In the genomic region with DNA sequence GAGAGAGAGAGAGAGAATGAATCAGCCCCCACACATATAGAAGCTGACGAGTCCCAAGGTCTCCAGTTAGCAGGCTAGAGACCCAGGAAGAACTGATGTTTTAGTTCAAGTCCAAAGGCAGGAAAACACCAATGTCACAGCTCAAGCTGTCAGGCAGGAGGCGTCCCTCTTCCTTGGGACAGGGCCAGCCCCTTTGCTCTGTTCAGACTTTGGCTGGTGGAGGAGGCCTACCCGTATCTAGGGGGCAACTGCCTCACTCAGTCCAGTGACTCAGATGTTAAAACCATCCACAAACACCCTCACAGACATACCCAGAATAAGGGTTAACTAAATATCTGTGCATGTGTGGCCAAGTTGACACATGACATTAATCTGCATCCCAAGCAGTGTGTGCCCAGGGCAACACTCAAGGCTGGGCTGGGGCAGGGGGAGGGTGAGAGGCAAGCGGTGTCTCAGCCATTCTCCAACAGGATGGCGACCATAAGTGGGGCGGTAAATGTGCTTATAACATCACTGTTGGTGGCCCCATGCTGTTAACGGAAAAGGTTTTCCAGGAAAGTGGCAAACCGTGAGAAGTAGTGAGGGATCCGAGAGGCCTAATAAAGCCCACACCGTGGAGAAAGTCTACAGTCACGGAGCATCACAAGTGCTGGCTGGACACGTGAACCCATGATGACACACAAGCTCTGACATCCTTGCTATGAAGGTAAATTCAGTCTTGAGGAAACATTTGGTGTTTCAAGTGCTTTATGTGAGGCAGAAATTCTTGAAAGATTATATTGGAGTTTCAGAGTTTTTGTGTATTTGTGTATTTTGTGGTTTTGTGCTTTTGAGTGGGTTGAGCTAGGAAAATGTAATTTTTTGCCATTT, we compare ENCODE assay signal across 27 cellular contexts. TPM values are rescaled to one million over a fixed set of nuclear protein-coding genes. Genes with fewer than 3 reads are reported as not detected.
DNase-seq lines count a peak whose midpoint lies in the region; ATAC-seq and TF ChIP-seq lines count a peak whose summit lies in the region.
"Had no signal": no experiment of that assay in that cellular context is flagged by ENCODE, and none has a peak within 500 bp of the region (broad histone marks: within the 10 kb centered on the region; RNA-seq: fewer than 3 reads in every experiment).

No MANE protein-coding gene starts in this region.

- H3K9me3 Mint-ChIP-seq in naive thymus-derived CD8-positive, alpha-beta T cell, result peaks cover 2 to 28% (median 14%) of the 10 kb centered on the region in 9 donors
- H3K9me3 Mint-ChIP-seq: activated T-helper 2 cell treated with anti-CD3 and anti-CD28 coated beads, Interferon-gamma antibody, Interleukin-2, Interleukin-4, amounts not matched to agents 10 μg/mL and 5 μg/mL and 100 μg/mL, durations not matched to agents 14 hours and 24 hours and 36 hours had no signal

- no peak for ATAC-seq in naive thymus-derived CD8-positive, alpha-beta T cell
- ATAC-seq: A549; mucosa of descending colon; stimulated activated memory B cell treated with anti-CD40 and anti-IgM and Interleukin-4, amounts not matched to agents 10 μg/mL and 1 μg/mL and 100 μg/mL, for 72 hours had no signal

- H3K4me1 Mint-ChIP-seq in naive thymus-derived CD8-positive, alpha-beta T cell, result peaks cover 4 to 11% (median 7%) of the 10 kb centered on the region in 4 donors

- no peak overlapping the region for H3K4me3 Mint-ChIP-seq in naive thymus-derived CD8-positive, alpha-beta T cell
- H3K4me3 Mint-ChIP-seq: activated naive CD8-positive, alpha-beta T cell; immature natural killer cell; neural crest cell; stimulated activated memory B cell treated with anti-CD40 and anti-IgM and Interleukin-4, amounts not matched to agents 10 μg/mL and 1 μg/mL and 100 μg/mL, for 72 hours had no signal

- no peak overlapping the region for H3K4me3 ChIP-seq in SJSA1
- H3K4me3 ChIP-seq: A549, mucosa of descending colon, suprapubic skin, vagina had no signal

- no peak for TF ChIP-seq CTCF in C4-2B (conservative IDR thresholded peaks at IDR 0.05)

- no peaks in the 10 kb centered on the region for H3K27me3 ChIP-seq in SJSA1 (replicated peaks)
- H3K27me3 ChIP-seq: BE2C, suprapubic skin, vagina had no signal

- intact Hi-C loops in posterior vena cava (cut with DNase I), result no loop called here

- no peaks in the 10 kb centered on the region for H3K36me3 ChIP-seq in SJSA1
- H3K36me3 ChIP-seq: BE2C, suprapubic skin, vagina had no signal

- peaks cover 80% of the 10 kb centered on the region for H3K4me1 ChIP-seq in SJSA1 (replicated peaks)
- H3K4me1 ChIP-seq: BE2C had no signal

- H3K9me3 ChIP-seq in SJSA1 (replicated peaks), result no peaks in the 10 kb centered on the region
- H3K9me3 ChIP-seq: A549, BE2C, mucosa of descending colon, suprapubic skin, vagina had no signal

- no peak overlapping the region for H3K27ac Mint-ChIP-seq in naive thymus-derived CD8-positive, alpha-beta T cell
- H3K27ac Mint-ChIP-seq: activated naive CD8-positive, alpha-beta T cell; activated T-helper 2 cell treated with anti-CD3 and anti-CD28 coated beads, Interferon-gamma antibody, Interleukin-2, Interleukin-4, amounts not matched to agents 10 μg/mL and 5 μg/mL and 100 μg/mL, durations not matched to agents 14 hours and 24 hours and 36 hours; immature natural killer cell; stimulated activated memory B cell treated with anti-CD40 and anti-IgM and Interleukin-4, amounts not matched to agents 10 μg/mL and 1 μg/mL and 100 μg/mL, for 72 hours had no signal

- peak overlapping the region; percentile 12; the same call in 1 of the 2 replicates for H3K27ac ChIP-seq in C4-2B
- H3K27ac ChIP-seq in SJSA1, result peak overlapping the region; percentile 93
- peak overlapping the region; percentile 95 for H3K27ac ChIP-seq in epithelial cell of prostate
- H3K27ac ChIP-seq: A549 had no signal

- H3K27me3 Mint-ChIP-seq in naive thymus-derived CD8-positive, alpha-beta T cell, result peaks cover 2 to 25% (median 13%) of the 10 kb centered on the region in 5 donors
- H3K27me3 Mint-ChIP-seq: stimulated activated memory B cell treated with anti-CD40 and anti-IgM and Interleukin-4, amounts not matched to agents 10 μg/mL and 1 μg/mL and 100 μg/mL, for 72 hours had no signal

- H3K36me3 Mint-ChIP-seq in naive thymus-derived CD8-positive, alpha-beta T cell, result peaks cover 0 to 15% (median 9%) of the 10 kb centered on the region in 3 donors

- POLR2A ChIA-PET in naive thymus-derived CD8-positive, alpha-beta T cell (lab: Charles Lee), result no interaction called here

- DNase-seq in SJSA1 (ENCODE audit: low read depth in 1 of 2, low spot score in 2 of 2) (peak; percentile 91 to 96), epithelial cell of prostate (ENCODE audit: low read depth, low spot score) (no peak), posterior vena cava (ENCODE audit: low spot score) (peak; percentile 25), NCI-H2081 treated with DMSO at 0.1 percent for 48 hours (lab: John Stamatoyannopoulos, UW) (no peak), HPDE6-E6E7 (ENCODE audit: extremely low spot score) (no peak), OCI-M2 (lab: John Stamatoyannopoulos, UW; ENCODE audit: unreplicated experiment) (no peak)
- no peak for DNase-seq in naive thymus-derived CD8-positive, alpha-beta T cell
- DNase-seq: activated CD8-positive, alpha-beta memory T cell treated with anti-CD3 and anti-CD28 coated beads, Interleukin-2, amount 50 U/mL, for 48 hours; BE2C; erythroblast; GF-D8; hippocampal formation; immature natural killer cell; mucosa of descending colon; MV-4-11; NCI-H1694 treated with DMSO at 0.1 percent for 48 hours; NCI-H226; RPMI8226; stimulated activated CD4-positive, alpha-beta T cell treated with anti-CD3 and anti-CD28 coated beads, Interleukin-2, amount 100 ng/mL, for 48 hours had no signal

RNA-seq across cellular contexts. Expression of a gene that starts 28.1 kb away (rescaled TPM):
- 0.24 and 0.50 TPM in 2 replicates for total RNA-seq in SJSA1 (2014; rRNA removed; shearing (Covaris generic))
- 1 to 10 TPM; 1.7 to 2.7 TPM for total RNA-seq in posterior vena cava
- total RNA-seq in naive thymus-derived CD8-positive, alpha-beta T cell, result under 1 TPM; 0.33 to 0.42 TPM
- polyA plus RNA-seq in naive thymus-derived CD8-positive, alpha-beta T cell, result under 1 TPM; 0.11 to 0.38 (median 0.23) TPM
- total RNA-seq: activated T-helper 2 cell treated with anti-CD3 and anti-CD28 coated beads, Interferon-gamma antibody, Interleukin-2, Interleukin-4, amounts not matched to agents 10 μg/mL and 5 μg/mL and 100 μg/mL, durations not matched to agents 14 hours and 24 hours and 36 hours had no signal

Comparison
In these comparisons a context has a peak if more than half of its experiments do, and no peak if none do; other contexts are left out.
1. H3K27ac ChIP-seq: peak in every context shown above with its lines; median percentile 95 in epithelial cell of prostate; 93 in SJSA1; 12 in C4-2B.
2. DNase-seq: peak in SJSA1 (2 of 2) and posterior vena cava (single experiment); none in epithelial cell of prostate (single experiment), naive thymus-derived CD8-positive, alpha-beta T cell (0 of 10), NCI-H2081 treated with DMSO at 0.1 percent for 48 hours (single experiment), HPDE6-E6E7 (single experiment) and OCI-M2 (single experiment).